Comparison of ENCODE assay signal across 6 cellular contexts in genomic region chr4:103664676-103665075, GRCh38. TPM values are rescaled to one million over a fixed set of nuclear protein-coding genes. Genes with fewer than 3 reads are reported as not detected.
"Had no signal": no experiment of that assay in that cellular context is flagged by ENCODE, and none has a peak within 500 bp of the region (broad histone marks: within the 10 kb centered on the region; RNA-seq: fewer than 3 reads in every experiment).

No MANE protein-coding gene starts in this region.

- H3K4me3 ChIP-seq: GM23338, K562 had no signal

- H3K4me2 ChIP-seq: GM23338 had no signal

- DNase-seq: H9, HCEC 1CT, IMR-90 had no signal

- H2AFZ ChIP-seq: GM23338 had no signal

RNA-seq across cellular contexts. Expression of gene TACR3, which starts 55.1 kb away (rescaled TPM):
- total RNA-seq: HT-29, IMR-90, K562 had no signal
